In the genomic region with DNA sequence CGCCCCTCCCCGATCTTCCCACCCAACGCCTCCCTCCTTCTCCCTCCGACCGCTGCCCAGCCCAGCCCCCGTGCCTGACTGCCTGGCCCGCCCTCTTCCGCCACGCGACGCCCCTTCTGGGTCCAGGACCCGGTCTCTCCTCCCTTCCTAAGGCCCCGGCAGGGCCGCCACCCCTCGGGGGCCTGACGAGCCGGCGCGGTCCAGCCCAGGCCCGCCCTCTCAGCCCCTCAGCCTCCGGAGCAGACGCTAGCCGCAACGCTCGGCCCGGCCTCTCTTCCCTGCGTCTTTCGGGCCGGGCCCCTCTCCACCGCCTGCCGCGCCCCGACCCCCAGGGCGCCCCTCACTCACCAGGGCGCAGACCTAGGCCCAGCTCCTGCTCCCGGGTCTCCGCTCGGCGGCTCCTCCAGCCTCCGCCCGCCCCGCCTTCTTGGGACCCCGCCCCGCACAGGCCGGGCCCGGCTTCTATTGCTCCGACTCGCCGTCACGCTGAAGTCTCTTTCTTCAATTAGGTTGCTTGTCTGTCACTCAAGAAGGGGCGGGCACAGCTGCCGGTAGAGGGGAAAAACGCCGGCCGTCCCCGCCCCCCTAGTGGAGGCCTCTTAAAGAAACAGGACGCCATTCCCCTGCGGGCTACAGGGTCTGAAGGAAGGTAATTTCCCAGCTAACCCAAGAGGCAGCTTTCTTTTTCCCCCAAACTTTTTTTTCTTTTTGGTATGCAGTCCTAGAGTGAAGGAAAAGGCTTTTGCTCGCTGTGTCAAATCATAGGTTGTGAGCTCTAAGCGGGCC, we compare ENCODE assay signal across 8 cellular contexts. TPM values are rescaled to one million over a fixed set of nuclear protein-coding genes. Genes with fewer than 3 reads are reported as not detected.
DNase-seq lines count a peak whose midpoint lies in the region; ATAC-seq, FAIRE-seq and TF ChIP-seq lines count a peak whose summit lies in the region.

A gene with protein sequence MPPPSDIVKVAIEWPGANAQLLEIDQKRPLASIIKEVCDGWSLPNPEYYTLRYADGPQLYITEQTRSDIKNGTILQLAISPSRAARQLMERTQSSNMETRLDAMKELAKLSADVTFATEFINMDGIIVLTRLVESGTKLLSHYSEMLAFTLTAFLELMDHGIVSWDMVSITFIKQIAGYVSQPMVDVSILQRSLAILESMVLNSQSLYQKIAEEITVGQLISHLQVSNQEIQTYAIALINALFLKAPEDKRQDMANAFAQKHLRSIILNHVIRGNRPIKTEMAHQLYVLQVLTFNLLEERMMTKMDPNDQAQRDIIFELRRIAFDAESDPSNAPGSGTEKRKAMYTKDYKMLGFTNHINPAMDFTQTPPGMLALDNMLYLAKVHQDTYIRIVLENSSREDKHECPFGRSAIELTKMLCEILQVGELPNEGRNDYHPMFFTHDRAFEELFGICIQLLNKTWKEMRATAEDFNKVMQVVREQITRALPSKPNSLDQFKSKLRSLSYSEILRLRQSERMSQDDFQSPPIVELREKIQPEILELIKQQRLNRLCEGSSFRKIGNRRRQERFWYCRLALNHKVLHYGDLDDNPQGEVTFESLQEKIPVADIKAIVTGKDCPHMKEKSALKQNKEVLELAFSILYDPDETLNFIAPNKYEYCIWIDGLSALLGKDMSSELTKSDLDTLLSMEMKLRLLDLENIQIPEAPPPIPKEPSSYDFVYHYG (minus strand): TSS at position 416 of the 786 bp plus-strand sequence. CDS start 12,133 bp downstream, outside the sequence.

- peaks cover 29% of the 10 kb centered on the region for H3K79me2 ChIP-seq in keratinocyte (ENCODE audit: control insufficient read depth, insufficient read depth, low read length)

- ATAC-seq in GM19023 (IDR thresholded peaks at IDR 0.05; ENCODE audit: unreplicated experiment): peak; percentile 83
- peak; percentile 92 for ATAC-seq in HG03280 (IDR thresholded peaks at IDR 0.05; ENCODE audit: unreplicated experiment)
- peak; percentile 91 for ATAC-seq in central memory CD8-positive, alpha-beta T cell (replicated peaks; ENCODE audit: extremely low read depth, poor library complexity, severe bottlenecking)

- peak within 1 kb of the TSS; percentile 92 for H3K4me3 Mint-ChIP-seq in central memory CD8-positive, alpha-beta T cell

- peak; percentile 96 for DNase-seq in AG08396 (ENCODE audit: low spot score)
- DNase-seq in NCI-H345 treated with DMSO at 0.1 percent for 48 hours (lab: John Stamatoyannopoulos, UW; ENCODE audit: unreplicated experiment): peak; percentile 99
- DNase-seq in activated CD4-positive, CD25-positive, alpha-beta regulatory T cell treated with anti-CD3 and anti-CD28 coated beads, Interleukin-2, amount 50 U/mL, for 16 hours (ENCODE audit: low read depth, low spot score): peak; percentile 93
- DNase-seq in central memory CD8-positive, alpha-beta T cell (ENCODE audit: low spot score in 2 of 2): peak; percentile 85 to 93
- peak; percentile 69 for DNase-seq in keratinocyte (ENCODE audit: low read depth, low spot score)
- DNase-seq in stimulated activated CD4-positive, alpha-beta T cell treated with anti-CD3 and anti-CD28 coated beads, Interleukin-15, amount 100 ng/mL, for 1 hour (ENCODE audit: low read depth in 1 of 2, low spot score in 1 of 2): peak; percentile 89 to 91

- FAIRE-seq in keratinocyte (lab: Jason Lieb, UNC): no peak

- no peaks in the 10 kb centered on the region for H3K9me3 ChIP-seq in keratinocyte (ENCODE audit: control insufficient read depth, low read depth, low read length)

- TF ChIP-seq CTCF in keratinocyte (optimal IDR thresholded peaks at IDR 0.05 in 1 of 3, IDR thresholded peaks at IDR 0.05 in 1 of 3, conservative IDR thresholded peaks at IDR 0.05 in 1 of 3; ENCODE audit: extremely low read depth in 1 of 3, insufficient read depth in 2 of 3, low read length in 3 of 3): no peak

- no peaks in the 10 kb centered on the region for H3K27me3 ChIP-seq in keratinocyte (ENCODE audit: control insufficient read depth, extremely low read depth, insufficient read depth, low read length)

- H3K27ac Mint-ChIP-seq in central memory CD8-positive, alpha-beta T cell (ENCODE audit: low read depth): peak within 1 kb of the TSS; percentile 97

- peaks cover 24% of the 10 kb centered on the region for H3K4me1 ChIP-seq in keratinocyte (ENCODE audit: control insufficient read depth, extremely low read depth, insufficient read depth, low read length)

- no peaks in the 10 kb centered on the region for H3K27me3 Mint-ChIP-seq in central memory CD8-positive, alpha-beta T cell

- dilution Hi-C loops in keratinocyte (cut with MboI; ENCODE audit: extremely low pct_ligation_motif_present, low sequenced_read_pairs): no loop called here

- H3K4me2 ChIP-seq in keratinocyte (ENCODE audit: control insufficient read depth, extremely low read depth, insufficient read depth, low read depth, low read length): peak within 1 kb of the TSS; percentile 95

- H2AFZ ChIP-seq in keratinocyte (ENCODE audit: control insufficient read depth, low read length): peak within 1 kb of the TSS; percentile 86

- peak within 1 kb of the TSS; percentile 76 to 90 (median 87) for H3K4me3 ChIP-seq in keratinocyte (ENCODE audit: control insufficient read depth in 2 of 3, extremely low read depth in 1 of 3, insufficient read depth in 2 of 3, low read depth in 1 of 3, low read length in 3 of 3)

- peaks cover under 1% of the 10 kb centered on the region for H4K20me1 ChIP-seq in keratinocyte (ENCODE audit: control insufficient read depth, extremely low read depth, insufficient read depth, low read length)

- H3K36me3 ChIP-seq in keratinocyte (ENCODE audit: control insufficient read depth in 2 of 2, extremely low read depth in 1 of 2, insufficient read depth in 2 of 2, low read length in 2 of 2): no peaks in the 10 kb centered on the region

- H3K27ac ChIP-seq in keratinocyte (ENCODE audit: control insufficient read depth, insufficient read depth, low read length): peak within 1 kb of the TSS; percentile 61

- peak within 1 kb of the TSS; percentile 79 for H3K9ac ChIP-seq in keratinocyte (ENCODE audit: control insufficient read depth, extremely low read depth, insufficient read depth, low read length)

- peaks cover 20% of the 10 kb centered on the region for H3K36me3 Mint-ChIP-seq in central memory CD8-positive, alpha-beta T cell (ENCODE audit: insufficient read depth)

- no peaks in the 10 kb centered on the region for H3K9me1 ChIP-seq in keratinocyte (ENCODE audit: control insufficient read depth, extremely low read depth, insufficient read depth, low read length)

- no peaks in the 10 kb centered on the region for H3K9me3 Mint-ChIP-seq in central memory CD8-positive, alpha-beta T cell

- peaks cover 62% of the 10 kb centered on the region for H3K4me1 Mint-ChIP-seq in central memory CD8-positive, alpha-beta T cell

RNA-seq across cellular contexts. Expression of the gene that starts here (rescaled TPM):
- 28.5 to 37.0 TPM (median 32.4 TPM) in 3 replicates for polyA plus RNA-seq in keratinocyte
- 11.4 TPM for polyA plus RNA-seq in keratinocyte (2011; ENCODE audit: low read depth)
- polyA plus RNA-seq in keratinocyte (2011; cell fraction: cytosol; rRNA removed): 27.6 and 31.3 TPM in 2 replicates
- polyA plus RNA-seq in keratinocyte (2011; cell fraction: nucleus; rRNA removed): 51.6 and 65.5 TPM in 2 replicates
- 18.3 and 22.3 TPM in 2 replicates for polyA plus RNA-seq in keratinocyte (2012; ENCODE audit: low replicate concordance)
- polyA minus RNA-seq in keratinocyte: 39.8 to 66.1 TPM (median 53.9 TPM) in 3 replicates
- polyA minus RNA-seq in keratinocyte (2011; cell fraction: cytosol; rRNA and poly(A)+ RNA removed): 20.9 TPM
- 27.9 and 44.4 TPM in 2 replicates for polyA minus RNA-seq in keratinocyte (2011; cell fraction: nucleus; rRNA and poly(A)+ RNA removed)

Comparison
In these comparisons a context has a peak if more than half of its experiments do, and no peak if none do; other contexts are left out.
1. Peak in every context shown above with its lines: DNase-seq, ATAC-seq, H3K4me3 ChIP-seq and H3K27ac ChIP-seq.